In the genomic region with DNA sequence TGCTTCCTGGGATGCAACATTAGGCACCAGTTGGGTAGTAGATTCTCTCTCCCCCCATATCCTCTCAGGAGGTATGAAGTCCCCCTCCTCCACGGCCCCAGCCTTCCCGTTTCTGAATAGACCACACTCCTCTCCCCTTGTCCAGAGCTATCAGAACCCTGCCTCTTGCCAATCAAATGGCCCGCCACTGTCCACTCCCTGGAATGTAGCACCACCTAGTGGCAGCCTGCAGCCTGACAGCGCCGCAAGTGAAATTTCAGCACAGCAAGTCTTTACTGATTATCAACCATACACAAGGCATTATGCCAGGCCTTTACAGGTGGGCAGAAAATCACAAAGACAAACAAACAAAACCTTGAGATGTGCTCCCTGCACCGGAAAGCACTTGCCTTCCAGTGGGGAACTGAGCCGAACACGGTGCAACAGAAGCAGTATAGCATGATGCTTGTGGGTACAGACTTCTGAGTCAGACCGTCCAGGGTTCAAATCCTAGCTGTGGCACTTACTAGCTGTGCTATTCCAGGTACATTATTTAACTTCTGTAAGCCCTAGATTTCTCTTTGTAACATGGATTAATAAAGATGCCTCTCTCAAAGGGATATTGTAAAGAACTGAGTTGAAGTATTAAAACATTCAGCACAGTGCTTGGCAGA, we compare ENCODE assay signal across 8 cellular contexts.
DNase-seq lines count a peak whose midpoint lies in the region; ATAC-seq and TF ChIP-seq lines count a peak whose summit lies in the region.

No MANE protein-coding gene starts in this region.

- H2AFZ ChIP-seq in PC-3 (ENCODE audit: low read length) = no peak overlapping the region

- H3K27me3 ChIP-seq in PC-3 (ENCODE audit: low read length) (no peaks in the 10 kb centered on the region), prostate gland (replicated peaks; ENCODE audit: insufficient read depth) (no peaks in the 10 kb centered on the region)

- H3K27me3 Mint-ChIP-seq in glutamatergic neuron (ENCODE audit: unreplicated experiment) = peaks cover 7% of the 10 kb centered on the region

- no peak overlapping the region for H3K27ac Mint-ChIP-seq in glutamatergic neuron (ENCODE audit: unreplicated experiment)

- no peaks in the 10 kb centered on the region for H3K36me3 ChIP-seq in PC-3 (ENCODE audit: low read depth, low read length)
- H3K36me3 ChIP-seq in prostate gland = no peaks in the 10 kb centered on the region

- H3K27ac ChIP-seq in PC-3 (ENCODE audit: low read length) (no peak overlapping the region), prostate gland (no peak overlapping the region)

- CTCF ChIA-PET in PC-3 (lab: Charles Lee) = interaction anchor here (0.6 kb wide), 1 partner anchor 15 kb away, joined by 4 read pairs; no protein-coding TSS in a partner anchor

- BruUV-seq in PC-3 (replicated peaks; lab: Mats Ljungman, UMichigan) = no TSS peak

- no peak for TF ChIP-seq POLR2A in prostate gland (IDR thresholded peaks at IDR 0.05)

- no peaks in the 10 kb centered on the region for H3K9me3 ChIP-seq in PC-3 (ENCODE audit: low read length)
- H3K9me3 ChIP-seq in prostate gland = no peaks in the 10 kb centered on the region

- WGBS in prostate gland = 19% methylated on average over 9 of the region's 9 CpGs

- H3K9me3 Mint-ChIP-seq in glutamatergic neuron (ENCODE audit: unreplicated experiment) = peaks cover 5% of the 10 kb centered on the region

- no peak overlapping the region for H3K4me2 ChIP-seq in PC-3 (ENCODE audit: low read length)

- ATAC-seq in PC-3 (peak; percentile 55), GM21786 (IDR thresholded peaks at IDR 0.05; ENCODE audit: unreplicated experiment) (no peak), HG03139 (IDR thresholded peaks at IDR 0.05; ENCODE audit: unreplicated experiment) (no peak)

- no peaks in the 10 kb centered on the region for H4K20me1 ChIP-seq in PC-3 (ENCODE audit: low read length)

- peak; percentile 71 for TF ChIP-seq CTCF in PC-3 (conservative IDR thresholded peaks at IDR 0.05; ENCODE audit: low read depth, low read length)
- TF ChIP-seq CTCF in glutamatergic neuron (IDR thresholded peaks at IDR 0.05; ENCODE audit: partially characterized antibody, unreplicated experiment) = peak; percentile 94
- peak; percentile 38 to 66 (median 51) for TF ChIP-seq CTCF in prostate gland (IDR thresholded peaks at IDR 0.05)

- H3K4me1 Mint-ChIP-seq in glutamatergic neuron (ENCODE audit: low read depth, unreplicated experiment) = no peaks in the 10 kb centered on the region

- H3K79me2 ChIP-seq in PC-3 (ENCODE audit: low read length) = no peaks in the 10 kb centered on the region

- H3K36me3 Mint-ChIP-seq in glutamatergic neuron (ENCODE audit: unreplicated experiment) = peaks cover 2% of the 10 kb centered on the region

- no peaks in the 10 kb centered on the region for H3K4me1 ChIP-seq in PC-3 (ENCODE audit: insufficient read depth, low read length)
- no peaks in the 10 kb centered on the region for H3K4me1 ChIP-seq in prostate gland (replicated peaks)

- intact Hi-C loops in PC-3 (cut with micrococcal nuclease) = no loop called here
- intact Hi-C loops in prostate gland (cut with DNase I) = no loop called here

- no peak overlapping the region for H3K4me3 ChIP-seq in PC-3 (ENCODE audit: low read length)
- H3K4me3 ChIP-seq in prostate gland = no peak overlapping the region

- no peaks in the 10 kb centered on the region for H3K9me2 ChIP-seq in PC-3 (replicated peaks; ENCODE audit: low read length)

- no peak overlapping the region for H3K9ac ChIP-seq in PC-3 (ENCODE audit: low read length)

- DNase-seq in ELR (ENCODE audit: low read depth) (peak; percentile 61), HT1080 (ENCODE audit: low read depth) (peak; percentile 45), PC-3 (peak; percentile 51), glutamatergic neuron (peak; percentile 88), prostate gland (ENCODE audit: low spot score) (peak; percentile 28)
- peak; percentile 12 for DNase-seq in activated T-helper 9 cell treated with anti-CD3 and anti-CD28 coated beads, Interleukin-2, amount 50 U/mL, for 16 hours (ENCODE audit: low read depth)

- H3K4me3 Mint-ChIP-seq in glutamatergic neuron (ENCODE audit: unreplicated experiment) = no peak overlapping the region

- POLR2A ChIA-PET in PC-3 (lab: Charles Lee; ENCODE audit: unreplicated experiment) = no interaction called here

- H3F3A ChIP-seq in PC-3 (ENCODE audit: low read length, unreplicated experiment) = no peaks in the 10 kb centered on the region

Comparison
In these comparisons a context has a peak if more than half of its experiments do, and no peak if none do; other contexts are left out.
1. DNase-seq: peak in every context shown above with its lines; median percentile 88 in glutamatergic neuron; 61 in ELR; 51 in PC-3; 45 in HT1080; 28 in prostate gland; 12 in activated T-helper 9 cell treated with anti-CD3 and anti-CD28 coated beads, Interleukin-2, amount 50 U/mL, for 16 hours.